Comparison of ENCODE assay signal across 17 cellular contexts in the genomic region with DNA sequence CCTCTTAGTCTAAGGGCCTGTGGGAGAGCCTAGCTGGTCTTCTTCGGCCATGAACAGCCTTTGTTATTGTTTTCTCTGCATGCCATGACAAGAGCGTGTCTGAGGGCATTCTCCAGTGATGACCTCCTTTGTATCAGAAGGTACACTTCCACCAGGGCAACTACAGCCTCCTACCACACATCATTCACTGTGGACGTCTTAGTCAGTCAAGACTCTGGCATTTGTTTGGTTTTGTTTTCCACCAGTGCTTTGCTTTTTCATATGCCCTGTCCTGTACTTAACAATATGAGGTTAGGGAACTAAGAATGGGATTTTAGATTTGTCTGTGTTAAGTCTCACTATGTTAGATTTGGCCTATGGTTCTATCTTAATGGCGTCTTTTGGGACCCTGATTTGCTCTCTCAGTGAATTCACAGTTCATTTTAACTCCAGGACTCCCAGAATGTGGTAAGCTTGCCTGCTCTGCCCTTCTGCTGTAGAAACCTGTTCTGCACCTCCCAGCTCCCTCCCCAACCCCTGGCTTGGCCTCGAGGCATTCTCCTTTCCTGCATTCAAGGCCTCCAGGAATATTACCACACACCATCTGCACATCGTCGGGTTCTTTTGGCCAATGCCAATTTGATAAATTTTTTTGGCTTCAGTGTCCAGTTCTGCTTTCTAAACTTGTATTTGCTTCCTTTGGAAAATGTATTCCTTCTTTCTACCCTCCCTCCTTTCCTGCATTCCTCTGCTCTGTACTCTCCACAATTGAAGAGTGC. TPM values are rescaled to one million over a fixed set of nuclear protein-coding genes. Genes with fewer than 3 reads are reported as not detected.
DNase-seq lines count a peak whose midpoint lies in the region; ATAC-seq, FAIRE-seq and TF ChIP-seq lines count a peak whose summit lies in the region.
"Had no signal": no experiment of that assay in that cellular context is flagged by ENCODE, and none has a peak within 500 bp of the region (broad histone marks: within the 10 kb centered on the region; RNA-seq: fewer than 3 reads in every experiment).

No MANE protein-coding gene starts in this region.

- no peak for ATAC-seq in stimulated activated naive CD8-positive, alpha-beta T cell treated with anti-CD3 and anti-CD28 coated beads, Interleukin-15, amount 100 ng/mL, for 72 hours

- no peak overlapping the region for H3K4me3 ChIP-seq in breast epithelium
- no peak overlapping the region for H3K4me3 ChIP-seq in astrocyte (ENCODE audit: insufficient read depth, low read depth, low read length)
- H3K4me3 ChIP-seq: esophagus muscularis mucosa had no signal

- no peak overlapping the region for H3K27ac ChIP-seq in breast epithelium
- H3K27ac ChIP-seq in astrocyte (ENCODE audit: low read depth, low read length): no peak overlapping the region
- H3K27ac ChIP-seq: esophagus muscularis mucosa, RWPE1 had no signal

- no peaks in the 10 kb centered on the region for H4K20me1 ChIP-seq in astrocyte (ENCODE audit: insufficient read depth, low read length)

- H3K27ac Mint-ChIP-seq in MCF 10A (ENCODE audit: low read depth, unreplicated experiment) (peak overlapping the region; percentile 76), astrocyte (ENCODE audit: unreplicated experiment) (peak overlapping the region; percentile 54)
- H3K27ac Mint-ChIP-seq in stimulated activated naive CD8-positive, alpha-beta T cell treated with anti-CD3 and anti-CD28 coated beads, Interleukin-15, amount 100 ng/mL, for 72 hours: peak overlapping the region; percentile 47 to 61
- H3K27ac Mint-ChIP-seq: HFFc6 had no signal

- H3K27me3 Mint-ChIP-seq in MCF 10A (ENCODE audit: insufficient read depth, unreplicated experiment): no peaks in the 10 kb centered on the region
- H3K27me3 Mint-ChIP-seq in astrocyte (ENCODE audit: low read depth, unreplicated experiment): no peaks in the 10 kb centered on the region
- H3K27me3 Mint-ChIP-seq in stimulated activated naive CD8-positive, alpha-beta T cell treated with anti-CD3 and anti-CD28 coated beads, Interleukin-15, amount 100 ng/mL, for 72 hours: peaks cover 17% of the 10 kb centered on the region

- no peak overlapping the region for H3K4me2 ChIP-seq in astrocyte (ENCODE audit: low read length)

- H3K9me3 Mint-ChIP-seq in MCF 10A (ENCODE audit: unreplicated experiment) (no peaks in the 10 kb centered on the region), astrocyte (ENCODE audit: unreplicated experiment) (peaks cover 5% of the 10 kb centered on the region)
- peaks cover 0 to 7% of the 10 kb centered on the region in 2 donors for H3K9me3 Mint-ChIP-seq in stimulated activated naive CD8-positive, alpha-beta T cell treated with anti-CD3 and anti-CD28 coated beads, Interleukin-15, amount 100 ng/mL, for 72 hours
- H3K9me3 Mint-ChIP-seq: HFFc6 had no signal

- H3K36me3 Mint-ChIP-seq in MCF 10A (ENCODE audit: insufficient read depth, unreplicated experiment): no peaks in the 10 kb centered on the region
- H3K36me3 Mint-ChIP-seq in astrocyte (ENCODE audit: low read depth, unreplicated experiment): no peaks in the 10 kb centered on the region

- H3K27me3 ChIP-seq in breast epithelium: no peaks in the 10 kb centered on the region
- no peaks in the 10 kb centered on the region for H3K27me3 ChIP-seq in astrocyte (ENCODE audit: insufficient read depth, low read length)
- H3K27me3 ChIP-seq: esophagus muscularis mucosa had no signal

- CTCF ChIA-PET in MCF 10A (lab: Yijun Ruan, JAX): interaction anchor here (1.1 to 1.2 kb wide), 2 partner anchors 41 to 80 kb away, joined by 3 to 5 read pairs; no protein-coding TSS in a partner anchor

- no peak for TF ChIP-seq POLR2A in breast epithelium (IDR thresholded peaks at IDR 0.05)

- H3K4me1 Mint-ChIP-seq in MCF 10A (ENCODE audit: insufficient read depth, unreplicated experiment): peaks cover 32% of the 10 kb centered on the region
- H3K4me1 Mint-ChIP-seq in astrocyte (ENCODE audit: low read depth, unreplicated experiment): peaks cover 24% of the 10 kb centered on the region
- peaks cover 30% of the 10 kb centered on the region for H3K4me1 Mint-ChIP-seq in stimulated activated naive CD8-positive, alpha-beta T cell treated with anti-CD3 and anti-CD28 coated beads, Interleukin-15, amount 100 ng/mL, for 72 hours

- no peak overlapping the region for H3K9ac ChIP-seq in astrocyte (ENCODE audit: low read length)

- H3K36me3 ChIP-seq in breast epithelium (no peaks in the 10 kb centered on the region), astrocyte (ENCODE audit: insufficient read depth, low read length) (no peaks in the 10 kb centered on the region)
- H3K36me3 ChIP-seq: esophagus muscularis mucosa had no signal

- no peak overlapping the region for H2AFZ ChIP-seq in astrocyte (ENCODE audit: low read depth, low read length)

- DNase-seq in MCF 10A (ENCODE audit: unreplicated experiment): no peak
- DNase-seq in breast epithelium (ENCODE audit: low spot score in 2 of 2): no peak
- peak; percentile 38 for DNase-seq in astrocyte (ENCODE audit: low read depth)
- DNase-seq in islet precursor cell: peak; percentile 72
- DNase-seq in stimulated activated naive CD8-positive, alpha-beta T cell treated with anti-CD3 and anti-CD28 coated beads, Interleukin-15, amount 100 ng/mL, for 72 hours: no peak
- no peak for DNase-seq in GOT3 (lab: John Stamatoyannopoulos, UW)
- DNase-seq in AML-193 (lab: John Stamatoyannopoulos, UW): no peak
- no peak for DNase-seq in NCI-H446 treated with DMSO at 0.1 percent for 48 hours (lab: John Stamatoyannopoulos, UW)
- DNase-seq: activated CD8-positive, alpha-beta memory T cell treated with anti-CD3 and anti-CD28 coated beads for 24 hours; activated effector memory CD4-positive, alpha-beta T cell treated with anti-CD3 and anti-CD28 coated beads, Interleukin-2, amount 50 U/mL, for 16 hours; Karpas-422; left cardiac atrium; NK-92 treated with Interleukin-12 subunit alpha and Interleukin-12 subunit beta, amount 100 ng/mL, for 24 hours; stimulated activated CD4-positive, alpha-beta T cell treated with anti-CD3 and anti-CD28 coated beads, Interleukin-2, amount 100 ng/mL, for 48 hours had no signal

- intact Hi-C loops in MCF 10A (cut with micrococcal nuclease): no loop called here
- intact Hi-C loops in breast epithelium (cut with DNase I; ENCODE audit: low total_unique reads): no loop called here

- H3K4me1 ChIP-seq in breast epithelium (no peaks in the 10 kb centered on the region), astrocyte (ENCODE audit: insufficient read depth, low read length) (peaks cover 11% of the 10 kb centered on the region)

- no peak overlapping the region for H3K4me3 Mint-ChIP-seq in MCF 10A (ENCODE audit: unreplicated experiment)
- no peak overlapping the region for H3K4me3 Mint-ChIP-seq in astrocyte (ENCODE audit: unreplicated experiment)
- peak overlapping the region; percentile 43 to 61 for H3K4me3 Mint-ChIP-seq in stimulated activated naive CD8-positive, alpha-beta T cell treated with anti-CD3 and anti-CD28 coated beads, Interleukin-15, amount 100 ng/mL, for 72 hours
- H3K4me3 Mint-ChIP-seq: HFFc6 had no signal

- no peak for FAIRE-seq in astrocyte (lab: Jason Lieb, UNC)

- BruUV-seq in MCF 10A (replicated peaks; lab: Mats Ljungman, UMichigan): no TSS peak

- no peaks in the 10 kb centered on the region for H3K9me3 ChIP-seq in breast epithelium
- no peaks in the 10 kb centered on the region for H3K9me3 ChIP-seq in astrocyte (ENCODE audit: insufficient read depth, low read depth, low read length)
- H3K9me3 ChIP-seq: esophagus muscularis mucosa had no signal

- TF ChIP-seq CTCF in MCF 10A (IDR thresholded peaks at IDR 0.05; ENCODE audit: unreplicated experiment) (no peak), breast epithelium (IDR thresholded peaks at IDR 0.05) (no peak), astrocyte (IDR thresholded peaks at IDR 0.05; ENCODE audit: insufficient read depth, low read depth, low read length) (no peak)

- no peaks in the 10 kb centered on the region for H3K79me2 ChIP-seq in astrocyte (ENCODE audit: insufficient read depth, low read length)

- POLR2A ChIA-PET in MCF 10A (lab: Yijun Ruan, JAX): interaction anchor here (1.0 to 1.5 kb wide), 3 partner anchors 24 to 73 kb away, joined by 3 to 6 read pairs (median 5); no protein-coding TSS in a partner anchor

RNA-seq across cellular contexts. Expression of a gene that starts 42.8 kb away (rescaled TPM):
- 5.2 and 6.0 TPM in 2 replicates for total RNA-seq in MCF 10A (2022)
- 100 to 1,000 TPM; 127 to 206 (median 136) TPM for total RNA-seq in breast epithelium
- 6.9 and 7.5 TPM in 2 replicates for total RNA-seq in astrocyte

Comparison
In these comparisons a context has a peak if more than half of its experiments do, and no peak if none do; other contexts are left out.
1. RNA of a gene that starts 42.8 kb away (total RNA-seq): 127 to 206 TPM in breast epithelium; 6.9 to 7.5 TPM in astrocyte and 5.2 to 6.0 TPM in MCF 10A; every median in the first group is over 10 times any median in the second.
2. DNase-seq: peak in astrocyte (single experiment) and islet precursor cell (single experiment); none in MCF 10A (single experiment), breast epithelium (0 of 2), stimulated activated naive CD8-positive, alpha-beta T cell treated with anti-CD3 and anti-CD28 coated beads, Interleukin-15, amount 100 ng/mL, for 72 hours (0 of 2), GOT3 (single experiment), AML-193 (0 of 2) and NCI-H446 treated with DMSO at 0.1 percent for 48 hours (single experiment).
3. H3K4me3 Mint-ChIP-seq: peak in stimulated activated naive CD8-positive, alpha-beta T cell treated with anti-CD3 and anti-CD28 coated beads, Interleukin-15, amount 100 ng/mL, for 72 hours (2 of 2); none in MCF 10A (single experiment) and astrocyte (single experiment).
4. Peak in every context shown above with its lines, with median percentiles within 50 percentile points of each other: H3K27ac Mint-ChIP-seq.